Comparison of ENCODE assay signal across 15 cellular contexts in genomic region chr15:99070268-99070667, GRCh38. TPM values are rescaled to one million over a fixed set of nuclear protein-coding genes. Genes with fewer than 3 reads are reported as not detected.
DNase-seq lines count a peak whose midpoint lies in the region; ATAC-seq and TF ChIP-seq lines count a peak whose summit lies in the region.
"Had no signal": no experiment of that assay in that cellular context is flagged by ENCODE, and none has a peak within 500 bp of the region (broad histone marks: within the 10 kb centered on the region; RNA-seq: fewer than 3 reads in every experiment).

No MANE protein-coding gene starts in this region.

- H3K4me3 ChIP-seq in fibroblast of the aortic adventitia (ENCODE audit: low read depth, low read length): no peak overlapping the region
- H3K4me3 ChIP-seq: A549 had no signal

- POLR2A ChIA-PET in T-cell (lab: Charles Lee): no interaction called here

- no peaks in the 10 kb centered on the region for H3K4me1 Mint-ChIP-seq in T-cell
- peaks cover 3% of the 10 kb centered on the region for H3K4me1 Mint-ChIP-seq in osteocyte (ENCODE audit: unreplicated experiment)

- H3K27me3 Mint-ChIP-seq in T-cell: peaks cover 0 to 5% of the 10 kb centered on the region in 2 donors
- H3K27me3 Mint-ChIP-seq in osteocyte (ENCODE audit: unreplicated experiment): no peaks in the 10 kb centered on the region

- H3K36me3 Mint-ChIP-seq in T-cell (no peaks in the 10 kb centered on the region), osteocyte (ENCODE audit: unreplicated experiment) (no peaks in the 10 kb centered on the region)
- H3K36me3 Mint-ChIP-seq: CD8-positive, alpha-beta T cell had no signal

- CTCF ChIA-PET in T-cell (lab: Charles Lee): interaction anchor here in 1 of 2 donors (0.7 kb wide), 1 partner anchor 8 kb away, joined by 12 read pairs; no protein-coding TSS in a partner anchor

- intact Hi-C loops in posterior vena cava (cut with DNase I): loop anchor here in 1 of 2 donors (10.0 kb wide), 2 partner anchors 545 to 625 kb away; no protein-coding TSS in a partner anchor

- H3K27ac Mint-ChIP-seq in T-cell (no peak overlapping the region), osteocyte (ENCODE audit: unreplicated experiment) (no peak overlapping the region)
- H3K27ac Mint-ChIP-seq: CD8-positive, alpha-beta T cell had no signal

- H3K4me3 Mint-ChIP-seq in T-cell (no peak overlapping the region), osteocyte (ENCODE audit: unreplicated experiment) (no peak overlapping the region)
- H3K4me3 Mint-ChIP-seq: CD8-positive, alpha-beta T cell had no signal

- no peak for TF ChIP-seq CTCF in fibroblast of the aortic adventitia (IDR thresholded peaks at IDR 0.05; ENCODE audit: insufficient read depth, low read length)
- no peak for TF ChIP-seq CTCF in osteocyte (IDR thresholded peaks at IDR 0.05)

- H3K9me3 Mint-ChIP-seq in T-cell (no peaks in the 10 kb centered on the region), osteocyte (ENCODE audit: unreplicated experiment) (no peaks in the 10 kb centered on the region)
- H3K9me3 Mint-ChIP-seq: CD8-positive, alpha-beta T cell had no signal

- ATAC-seq in T-cell (replicated peaks in 1 of 4): no peak
- ATAC-seq: A549; CD8-positive, alpha-beta T cell; HCT116 had no signal

- peak; percentile 9 for DNase-seq in LoVo (ENCODE audit: low spot score)
- DNase-seq in amniotic epithelial cell (ENCODE audit: low read depth): peak; percentile 49
- peak; percentile 27 for DNase-seq in fibroblast of the aortic adventitia (ENCODE audit: low read depth)
- DNase-seq in posterior vena cava (ENCODE audit: low spot score): peak; percentile 19
- no peak for DNase-seq in T-cell
- no peak for DNase-seq in osteocyte (ENCODE audit: extremely low spot score, unreplicated experiment)
- no peak for DNase-seq in HPDE6-E6E7 (ENCODE audit: extremely low spot score)
- DNase-seq: BE2C, COR-L47, DMS153, DMS79 treated with DMSO at 0.1 percent for 48 hours, EL had no signal

RNA-seq across cellular contexts. Expression of gene SYNM, which starts 34.6 kb away (rescaled TPM):
- total RNA-seq in fibroblast of the aortic adventitia (ENCODE audit: low replicate concordance) (3.4 and 6.2 TPM in 2 replicates), posterior vena cava (100 to 1,000 TPM; 447 to 863 TPM), T-cell (1 to 10 TPM; 3.7 to 7.3 (median 4.2) TPM), osteocyte (5.5 and 5.9 TPM in 2 replicates)

Comparison
In these comparisons a context has a peak if more than half of its experiments do, and no peak if none do; other contexts are left out.
1. DNase-seq: peak in LoVo (single experiment), amniotic epithelial cell (single experiment), fibroblast of the aortic adventitia (single experiment) and posterior vena cava (single experiment); none in T-cell (0 of 34), osteocyte (single experiment) and HPDE6-E6E7 (single experiment).
2. RNA of gene SYNM, which starts 34.6 kb away (total RNA-seq): 447 to 863 TPM in posterior vena cava; 3.4 to 6.2 TPM in fibroblast of the aortic adventitia, 5.5 to 5.9 TPM in osteocyte and 3.7 to 7.3 TPM in T-cell; every median in the first group is over 10 times any median in the second.